In the genomic region with DNA sequence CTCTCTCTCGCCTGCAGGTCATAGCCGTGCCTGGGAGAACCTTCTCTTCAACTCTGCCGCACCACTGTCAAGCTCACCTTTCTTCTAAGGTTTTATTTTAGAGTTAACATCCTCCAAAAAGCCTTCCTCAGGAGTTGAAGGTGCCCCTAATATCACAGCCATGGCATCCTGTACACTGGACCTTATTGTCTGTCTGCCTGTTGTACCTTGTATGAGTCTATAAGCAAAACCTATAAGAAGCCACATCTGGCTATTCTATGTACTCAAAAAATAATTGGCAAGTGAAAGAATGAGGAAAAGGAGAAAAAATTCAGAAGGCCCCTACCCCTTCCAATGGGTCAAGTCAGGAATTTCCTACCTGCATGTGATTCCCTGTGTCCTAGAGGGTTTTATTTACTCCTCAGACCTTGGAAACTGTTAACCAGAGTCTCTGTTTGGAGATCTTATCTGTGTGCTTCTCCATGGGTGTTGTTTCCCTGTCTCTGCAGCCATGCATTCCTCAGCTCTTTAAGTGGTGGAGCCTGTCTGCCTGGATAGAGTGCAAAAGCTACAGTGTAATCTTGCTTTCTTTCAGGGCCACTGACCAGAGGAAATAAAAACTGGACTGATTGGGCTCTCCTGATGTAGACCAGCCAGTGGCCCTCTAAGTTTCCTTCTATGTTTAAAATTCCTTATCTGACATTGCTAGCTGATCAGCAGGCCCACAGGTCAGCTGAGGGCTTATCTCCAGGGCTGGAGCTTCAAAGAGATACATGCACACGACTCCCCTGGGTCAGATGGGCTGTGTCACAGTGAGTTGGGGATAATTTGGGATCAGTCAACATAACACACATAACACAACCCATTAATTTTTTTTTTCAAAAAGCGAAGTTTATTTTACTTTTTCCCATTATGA, we compare ENCODE assay signal across 2 cellular contexts.
TF ChIP-seq lines count a peak whose summit lies in the region.

No MANE protein-coding gene starts in this region.

TF ChIP-seq in K562, 482 proteins besides CTCF, POLR2A, EP300 and RAD21 (continued from another document and continues in another):
- TF ChIP-seq, protein P1, sequence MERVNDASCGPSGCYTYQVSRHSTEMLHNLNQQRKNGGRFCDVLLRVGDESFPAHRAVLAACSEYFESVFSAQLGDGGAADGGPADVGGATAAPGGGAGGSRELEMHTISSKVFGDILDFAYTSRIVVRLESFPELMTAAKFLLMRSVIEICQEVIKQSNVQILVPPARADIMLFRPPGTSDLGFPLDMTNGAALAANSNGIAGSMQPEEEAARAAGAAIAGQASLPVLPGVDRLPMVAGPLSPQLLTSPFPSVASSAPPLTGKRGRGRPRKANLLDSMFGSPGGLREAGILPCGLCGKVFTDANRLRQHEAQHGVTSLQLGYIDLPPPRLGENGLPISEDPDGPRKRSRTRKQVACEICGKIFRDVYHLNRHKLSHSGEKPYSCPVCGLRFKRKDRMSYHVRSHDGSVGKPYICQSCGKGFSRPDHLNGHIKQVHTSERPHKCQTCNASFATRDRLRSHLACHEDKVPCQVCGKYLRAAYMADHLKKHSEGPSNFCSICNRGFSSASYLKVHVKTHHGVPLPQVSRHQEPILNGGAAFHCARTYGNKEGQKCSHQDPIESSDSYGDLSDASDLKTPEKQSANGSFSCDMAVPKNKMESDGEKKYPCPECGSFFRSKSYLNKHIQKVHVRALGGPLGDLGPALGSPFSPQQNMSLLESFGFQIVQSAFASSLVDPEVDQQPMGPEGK (CRISPR knock-in tag; IDR thresholded peaks at IDR 0.05; ENCODE audit: borderline replicate concordance): no peak
- TF ChIP-seq ETV5 (CRISPR knock-in tag; IDR thresholded peaks at IDR 0.05; ENCODE audit: low read depth) (peak; percentile 61; the same call in 1 of the 2 replicates), ZNF316 (IDR thresholded peaks at IDR 0.05) (peak; percentile 86), CC2D1A (IDR thresholded peaks at IDR 0.05) (peak; percentile 95), CBX1 (IDR thresholded peaks at IDR 0.05; ENCODE audit: low read depth) (no peak), ETV6 (IDR thresholded peaks at IDR 0.05; ENCODE audit: borderline replicate concordance in 1 of 2, low read depth in 2 of 2, low read length in 1 of 2) (0 out of 4 replicates have a peak, but pooled peaks of 1 of the 2 experiments have one; percentile 44), ETV6 (CRISPR knock-in tag; IDR thresholded peaks at IDR 0.05; ENCODE audit: borderline replicate concordance) (no peak), RNF219 (CRISPR knock-in tag; IDR thresholded peaks at IDR 0.05) (no peak), NFATC3 (IDR thresholded peaks at IDR 0.05) (peak; percentile 59; the same call in 1 of the 2 replicates), MYC (IDR thresholded peaks at IDR 0.05; ENCODE audit: low read depth, low read length) (peak; percentile 39; the same call in 1 of the 2 replicates), MYC (CRISPR knock-in tag; IDR thresholded peaks at IDR 0.05; ENCODE audit: borderline replicate concordance, low read depth) (no peak), RAD51 (IDR thresholded peaks at IDR 0.05; ENCODE audit: borderline replicate concordance, low read depth) (peak; percentile 95), TAF7 (tag; IDR thresholded peaks at IDR 0.05) (0 out of 2 replicates have a peak, but pooled peaks have one; percentile 12), ZNF124 (CRISPR knock-in tag; IDR thresholded peaks at IDR 0.05) (no peak), TSC22D4 (tag; IDR thresholded peaks at IDR 0.05) (no peak), POLR2AphosphoS2 (IDR thresholded peaks at IDR 0.05; ENCODE audit: low read length) (no peak), BCOR (IDR thresholded peaks at IDR 0.05) (peak; percentile 73), ZNF561 (CRISPR knock-in tag; conservative IDR thresholded peaks at IDR 0.05) (no peak), MBD2 (IDR thresholded peaks at IDR 0.05; ENCODE audit: borderline replicate concordance, low read depth) (peak; percentile 87), SMARCB1 (IDR thresholded peaks at IDR 0.05; ENCODE audit: insufficient read length, low read depth) (peak; percentile 51)
- TF ChIP-seq, protein P2, sequence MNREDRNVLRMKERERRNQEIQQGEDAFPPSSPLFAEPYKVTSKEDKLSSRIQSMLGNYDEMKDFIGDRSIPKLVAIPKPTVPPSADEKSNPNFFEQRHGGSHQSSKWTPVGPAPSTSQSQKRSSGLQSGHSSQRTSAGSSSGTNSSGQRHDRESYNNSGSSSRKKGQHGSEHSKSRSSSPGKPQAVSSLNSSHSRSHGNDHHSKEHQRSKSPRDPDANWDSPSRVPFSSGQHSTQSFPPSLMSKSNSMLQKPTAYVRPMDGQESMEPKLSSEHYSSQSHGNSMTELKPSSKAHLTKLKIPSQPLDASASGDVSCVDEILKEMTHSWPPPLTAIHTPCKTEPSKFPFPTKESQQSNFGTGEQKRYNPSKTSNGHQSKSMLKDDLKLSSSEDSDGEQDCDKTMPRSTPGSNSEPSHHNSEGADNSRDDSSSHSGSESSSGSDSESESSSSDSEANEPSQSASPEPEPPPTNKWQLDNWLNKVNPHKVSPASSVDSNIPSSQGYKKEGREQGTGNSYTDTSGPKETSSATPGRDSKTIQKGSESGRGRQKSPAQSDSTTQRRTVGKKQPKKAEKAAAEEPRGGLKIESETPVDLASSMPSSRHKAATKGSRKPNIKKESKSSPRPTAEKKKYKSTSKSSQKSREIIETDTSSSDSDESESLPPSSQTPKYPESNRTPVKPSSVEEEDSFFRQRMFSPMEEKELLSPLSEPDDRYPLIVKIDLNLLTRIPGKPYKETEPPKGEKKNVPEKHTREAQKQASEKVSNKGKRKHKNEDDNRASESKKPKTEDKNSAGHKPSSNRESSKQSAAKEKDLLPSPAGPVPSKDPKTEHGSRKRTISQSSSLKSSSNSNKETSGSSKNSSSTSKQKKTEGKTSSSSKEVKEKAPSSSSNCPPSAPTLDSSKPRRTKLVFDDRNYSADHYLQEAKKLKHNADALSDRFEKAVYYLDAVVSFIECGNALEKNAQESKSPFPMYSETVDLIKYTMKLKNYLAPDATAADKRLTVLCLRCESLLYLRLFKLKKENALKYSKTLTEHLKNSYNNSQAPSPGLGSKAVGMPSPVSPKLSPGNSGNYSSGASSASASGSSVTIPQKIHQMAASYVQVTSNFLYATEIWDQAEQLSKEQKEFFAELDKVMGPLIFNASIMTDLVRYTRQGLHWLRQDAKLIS (CRISPR knock-in tag; IDR thresholded peaks at IDR 0.05): 0 out of 2 replicates have a peak, but pooled peaks have one; percentile 29

TF ChIP-seq in HepG2, 621 proteins besides CTCF, POLR2A, EP300 and RAD21 (continued from another document and continues in another):
- TF ChIP-seq ZNF33A (CRISPR knock-in tag; IDR thresholded peaks at IDR 0.05; ENCODE audit: borderline replicate concordance) (no peak; the same call in 1 of the 2 replicates), FOXJ3 (CRISPR knock-in tag; IDR thresholded peaks at IDR 0.05; ENCODE audit: borderline replicate concordance) (peak; percentile 96), BRCA1 (CRISPR knock-in tag; IDR thresholded peaks at IDR 0.05) (no peak), SNAPC5 (CRISPR knock-in tag; IDR thresholded peaks at IDR 0.05; ENCODE audit: borderline replicate concordance) (no peak), ZNF251 (CRISPR knock-in tag; IDR thresholded peaks at IDR 0.05) (no peak), KLF16 (CRISPR knock-in tag; IDR thresholded peaks at IDR 0.05) (peak in 1 of 2 experiments; percentile 60; a peak in 1 of 4 replicates), HDAC1 (CRISPR knock-in tag; IDR thresholded peaks at IDR 0.05) (peak; percentile 81), KDM3A (CRISPR knock-in tag; IDR thresholded peaks at IDR 0.05; ENCODE audit: low read depth) (peak; percentile 85; the same call in 1 of the 2 replicates), ZFX (CRISPR knock-in tag; IDR thresholded peaks at IDR 0.05; ENCODE audit: low read depth) (peak; percentile 35; the same call in 1 of the 2 replicates), POGZ (CRISPR knock-in tag; IDR thresholded peaks at IDR 0.05) (peak; percentile 26; the same call in 1 of the 2 replicates), GFI1 (CRISPR knock-in tag; IDR thresholded peaks at IDR 0.05; ENCODE audit: borderline replicate concordance) (peak; percentile 88), ZNF777 (CRISPR knock-in tag; IDR thresholded peaks at IDR 0.05) (no peak), MXD4 (CRISPR knock-in tag; IDR thresholded peaks at IDR 0.05) (0 out of 2 replicates have a peak, but pooled peaks have one; percentile 34), RNF219 (CRISPR knock-in tag; IDR thresholded peaks at IDR 0.05) (0 out of 2 replicates have a peak, but pooled peaks have one; percentile 62), ZNF367 (CRISPR knock-in tag; IDR thresholded peaks at IDR 0.05; ENCODE audit: borderline replicate concordance) (no peak), ZNF225 (CRISPR knock-in tag; IDR thresholded peaks at IDR 0.05) (no peak), TBX2 (CRISPR knock-in tag; IDR thresholded peaks at IDR 0.05; ENCODE audit: borderline replicate concordance) (peak; percentile 93), MIER2 (CRISPR knock-in tag; IDR thresholded peaks at IDR 0.05) (peak; percentile 73; the same call in 1 of the 2 replicates), GATA4 (IDR thresholded peaks at IDR 0.05; ENCODE audit: borderline replicate concordance, low read depth) (peak; percentile 95), ZNF598 (CRISPR knock-in tag; IDR thresholded peaks at IDR 0.05; ENCODE audit: borderline replicate concordance) (no peak), TGIF2 (CRISPR knock-in tag; IDR thresholded peaks at IDR 0.05) (peak; percentile 49; the same call in 1 of the 2 replicates), BHLHE40 (IDR thresholded peaks at IDR 0.05; ENCODE audit: low read length) (peak; percentile 59; the same call in 1 of the 2 replicates), JUN (CRISPR knock-in tag; IDR thresholded peaks at IDR 0.05) (0 out of 2 replicates have a peak, but pooled peaks have one; percentile 43), ZNF619 (CRISPR knock-in tag; IDR thresholded peaks at IDR 0.05) (no peak), SAP130 (CRISPR knock-in tag; IDR thresholded peaks at IDR 0.05; ENCODE audit: low read depth) (peak; percentile 82), MEIS1 (CRISPR knock-in tag; IDR thresholded peaks at IDR 0.05; ENCODE audit: borderline replicate concordance) (peak; percentile 61; the same call in 1 of the 2 replicates), UBTF (CRISPR knock-in tag; IDR thresholded peaks at IDR 0.05) (peak; percentile 31; the same call in 1 of the 2 replicates), MED13 (CRISPR knock-in tag; IDR thresholded peaks at IDR 0.05) (peak; percentile 93; the same call in 1 of the 2 replicates), HOXD1 (CRISPR knock-in tag; IDR thresholded peaks at IDR 0.05) (peak; percentile 33; the same call in 1 of the 2 replicates)
- TF ChIP-seq, protein P3, sequence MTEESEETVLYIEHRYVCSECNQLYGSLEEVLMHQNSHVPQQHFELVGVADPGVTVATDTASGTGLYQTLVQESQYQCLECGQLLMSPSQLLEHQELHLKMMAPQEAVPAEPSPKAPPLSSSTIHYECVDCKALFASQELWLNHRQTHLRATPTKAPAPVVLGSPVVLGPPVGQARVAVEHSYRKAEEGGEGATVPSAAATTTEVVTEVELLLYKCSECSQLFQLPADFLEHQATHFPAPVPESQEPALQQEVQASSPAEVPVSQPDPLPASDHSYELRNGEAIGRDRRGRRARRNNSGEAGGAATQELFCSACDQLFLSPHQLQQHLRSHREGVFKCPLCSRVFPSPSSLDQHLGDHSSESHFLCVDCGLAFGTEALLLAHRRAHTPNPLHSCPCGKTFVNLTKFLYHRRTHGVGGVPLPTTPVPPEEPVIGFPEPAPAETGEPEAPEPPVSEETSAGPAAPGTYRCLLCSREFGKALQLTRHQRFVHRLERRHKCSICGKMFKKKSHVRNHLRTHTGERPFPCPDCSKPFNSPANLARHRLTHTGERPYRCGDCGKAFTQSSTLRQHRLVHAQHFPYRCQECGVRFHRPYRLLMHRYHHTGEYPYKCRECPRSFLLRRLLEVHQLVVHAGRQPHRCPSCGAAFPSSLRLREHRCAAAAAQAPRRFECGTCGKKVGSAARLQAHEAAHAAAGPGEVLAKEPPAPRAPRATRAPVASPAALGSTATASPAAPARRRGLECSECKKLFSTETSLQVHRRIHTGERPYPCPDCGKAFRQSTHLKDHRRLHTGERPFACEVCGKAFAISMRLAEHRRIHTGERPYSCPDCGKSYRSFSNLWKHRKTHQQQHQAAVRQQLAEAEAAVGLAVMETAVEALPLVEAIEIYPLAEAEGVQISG (CRISPR knock-in tag; IDR thresholded peaks at IDR 0.05): peak; percentile 56
